2 cellular contexts compared by ENCODE assay signal in the genomic region with DNA sequence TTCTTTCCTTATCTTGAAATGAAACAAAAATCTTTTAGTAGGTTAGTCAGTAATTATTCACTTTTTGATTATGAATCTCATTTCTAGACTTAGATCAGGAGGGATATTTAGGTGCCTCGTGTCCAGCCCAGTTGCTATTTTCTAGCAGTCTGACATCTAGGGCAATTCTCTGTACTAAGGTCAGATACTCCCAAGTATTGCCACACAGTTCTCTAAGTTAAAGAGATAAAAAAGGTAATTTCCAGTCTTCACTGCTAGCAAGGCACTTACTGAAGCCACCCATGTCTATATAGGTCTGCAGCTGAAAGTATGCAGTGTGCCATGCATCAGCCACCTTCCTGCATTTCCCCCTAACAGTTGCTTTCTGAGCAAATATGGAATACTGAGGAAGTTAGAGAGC.
TF ChIP-seq lines count a peak whose summit lies in the region.

No MANE protein-coding gene starts in this region.

TF ChIP-seq in liver, 16 proteins besides CTCF, POLR2A, EP300 and RAD21:
- TF ChIP-seq FOXA2 (IDR thresholded peaks at IDR 0.05) (no peak), ATF3 (IDR thresholded peaks at IDR 0.05) (no peak), GABPA (IDR thresholded peaks at IDR 0.05 in 1 of 2, conservative IDR thresholded peaks at IDR 0.05 in 1 of 2) (no peak), HNF4A (conservative IDR thresholded peaks at IDR 0.05) (peak; percentile 51 to 71), ZBTB33 (IDR thresholded peaks at IDR 0.05) (no peak), EGR1 (IDR thresholded peaks at IDR 0.05; ENCODE audit: low read depth in 2 of 2) (peak in 1 of 2 donors; percentile 11), YY1 (IDR thresholded peaks at IDR 0.05) (no peak), NR2F2 (IDR thresholded peaks at IDR 0.05) (no peak), RXRA (IDR thresholded peaks at IDR 0.05) (peak; percentile 49 to 70), REST (IDR thresholded peaks at IDR 0.05) (no peak), SP1 (IDR thresholded peaks at IDR 0.05) (peak; percentile 57), HNF4G (IDR thresholded peaks at IDR 0.05) (peak; percentile 24)
- TF ChIP-seq, protein P1, sequence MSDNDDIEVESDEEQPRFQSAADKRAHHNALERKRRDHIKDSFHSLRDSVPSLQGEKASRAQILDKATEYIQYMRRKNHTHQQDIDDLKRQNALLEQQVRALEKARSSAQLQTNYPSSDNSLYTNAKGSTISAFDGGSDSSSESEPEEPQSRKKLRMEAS (IDR thresholded peaks at IDR 0.05): no peak

TF ChIP-seq in HepG2, 621 proteins besides CTCF, POLR2A, EP300 and RAD21:
- TF ChIP-seq TOE1 (CRISPR knock-in tag; IDR thresholded peaks at IDR 0.05): no peak
- no peak for TF ChIP-seq SNAPC2 (CRISPR knock-in tag; IDR thresholded peaks at IDR 0.05)
- TF ChIP-seq KMT2A (CRISPR knock-in tag; IDR thresholded peaks at IDR 0.05): no peak
- TF ChIP-seq KLF15 (CRISPR knock-in tag; IDR thresholded peaks at IDR 0.05; ENCODE audit: borderline replicate concordance): no peak
- no peak for TF ChIP-seq MLLT10 (CRISPR knock-in tag; IDR thresholded peaks at IDR 0.05)
- TF ChIP-seq ZNF567 (CRISPR knock-in tag; IDR thresholded peaks at IDR 0.05; ENCODE audit: borderline replicate concordance): no peak
- no peak for TF ChIP-seq ZNF552 (CRISPR knock-in tag; IDR thresholded peaks at IDR 0.05; ENCODE audit: borderline replicate concordance)
- TF ChIP-seq U2AF2 (IDR thresholded peaks at IDR 0.05; ENCODE audit: low read depth, low read length): no peak
- TF ChIP-seq, protein P2, sequence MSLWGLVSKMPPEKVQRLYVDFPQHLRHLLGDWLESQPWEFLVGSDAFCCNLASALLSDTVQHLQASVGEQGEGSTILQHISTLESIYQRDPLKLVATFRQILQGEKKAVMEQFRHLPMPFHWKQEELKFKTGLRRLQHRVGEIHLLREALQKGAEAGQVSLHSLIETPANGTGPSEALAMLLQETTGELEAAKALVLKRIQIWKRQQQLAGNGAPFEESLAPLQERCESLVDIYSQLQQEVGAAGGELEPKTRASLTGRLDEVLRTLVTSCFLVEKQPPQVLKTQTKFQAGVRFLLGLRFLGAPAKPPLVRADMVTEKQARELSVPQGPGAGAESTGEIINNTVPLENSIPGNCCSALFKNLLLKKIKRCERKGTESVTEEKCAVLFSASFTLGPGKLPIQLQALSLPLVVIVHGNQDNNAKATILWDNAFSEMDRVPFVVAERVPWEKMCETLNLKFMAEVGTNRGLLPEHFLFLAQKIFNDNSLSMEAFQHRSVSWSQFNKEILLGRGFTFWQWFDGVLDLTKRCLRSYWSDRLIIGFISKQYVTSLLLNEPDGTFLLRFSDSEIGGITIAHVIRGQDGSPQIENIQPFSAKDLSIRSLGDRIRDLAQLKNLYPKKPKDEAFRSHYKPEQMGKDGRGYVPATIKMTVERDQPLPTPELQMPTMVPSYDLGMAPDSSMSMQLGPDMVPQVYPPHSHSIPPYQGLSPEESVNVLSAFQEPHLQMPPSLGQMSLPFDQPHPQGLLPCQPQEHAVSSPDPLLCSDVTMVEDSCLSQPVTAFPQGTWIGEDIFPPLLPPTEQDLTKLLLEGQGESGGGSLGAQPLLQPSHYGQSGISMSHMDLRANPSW (CRISPR knock-in tag; IDR thresholded peaks at IDR 0.05; ENCODE audit: borderline replicate concordance): no peak
- TF ChIP-seq ATF3 (CRISPR knock-in tag; IDR thresholded peaks at IDR 0.05): no peak
- TF ChIP-seq NPAS2 (CRISPR knock-in tag; IDR thresholded peaks at IDR 0.05; ENCODE audit: borderline replicate concordance): no peak
- no peak for TF ChIP-seq MAF1 (CRISPR knock-in tag; IDR thresholded peaks at IDR 0.05; ENCODE audit: borderline replicate concordance)
- TF ChIP-seq THAP11 (CRISPR knock-in tag; IDR thresholded peaks at IDR 0.05): no peak
- TF ChIP-seq, protein P3, sequence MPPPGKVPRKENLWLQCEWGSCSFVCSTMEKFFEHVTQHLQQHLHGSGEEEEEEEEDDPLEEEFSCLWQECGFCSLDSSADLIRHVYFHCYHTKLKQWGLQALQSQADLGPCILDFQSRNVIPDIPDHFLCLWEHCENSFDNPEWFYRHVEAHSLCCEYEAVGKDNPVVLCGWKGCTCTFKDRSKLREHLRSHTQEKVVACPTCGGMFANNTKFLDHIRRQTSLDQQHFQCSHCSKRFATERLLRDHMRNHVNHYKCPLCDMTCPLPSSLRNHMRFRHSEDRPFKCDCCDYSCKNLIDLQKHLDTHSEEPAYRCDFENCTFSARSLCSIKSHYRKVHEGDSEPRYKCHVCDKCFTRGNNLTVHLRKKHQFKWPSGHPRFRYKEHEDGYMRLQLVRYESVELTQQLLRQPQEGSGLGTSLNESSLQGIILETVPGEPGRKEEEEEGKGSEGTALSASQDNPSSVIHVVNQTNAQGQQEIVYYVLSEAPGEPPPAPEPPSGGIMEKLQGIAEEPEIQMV (CRISPR knock-in tag; IDR thresholded peaks at IDR 0.05; ENCODE audit: low read depth): no peak
- TF ChIP-seq, protein P4, sequence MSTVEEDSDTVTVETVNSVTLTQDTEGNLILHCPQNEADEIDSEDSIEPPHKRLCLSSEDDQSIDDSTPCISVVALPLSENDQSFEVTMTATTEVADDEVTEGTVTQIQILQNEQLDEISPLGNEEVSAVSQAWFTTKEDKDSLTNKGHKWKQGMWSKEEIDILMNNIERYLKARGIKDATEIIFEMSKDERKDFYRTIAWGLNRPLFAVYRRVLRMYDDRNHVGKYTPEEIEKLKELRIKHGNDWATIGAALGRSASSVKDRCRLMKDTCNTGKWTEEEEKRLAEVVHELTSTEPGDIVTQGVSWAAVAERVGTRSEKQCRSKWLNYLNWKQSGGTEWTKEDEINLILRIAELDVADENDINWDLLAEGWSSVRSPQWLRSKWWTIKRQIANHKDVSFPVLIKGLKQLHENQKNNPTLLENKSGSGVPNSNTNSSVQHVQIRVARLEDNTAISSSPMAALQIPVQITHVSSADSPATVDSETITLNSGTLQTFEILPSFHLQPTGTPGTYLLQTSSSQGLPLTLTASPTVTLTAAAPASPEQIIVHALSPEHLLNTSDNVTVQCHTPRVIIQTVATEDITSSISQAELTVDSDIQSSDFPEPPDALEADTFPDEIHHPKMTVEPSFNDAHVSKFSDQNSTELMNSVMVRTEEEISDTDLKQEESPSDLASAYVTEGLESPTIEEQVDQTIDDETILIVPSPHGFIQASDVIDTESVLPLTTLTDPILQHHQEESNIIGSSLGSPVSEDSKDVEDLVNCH (CRISPR knock-in tag; IDR thresholded peaks at IDR 0.05): no peak
TF ChIP-seq in HepG2: peak in this region for 0.
